10 cellular contexts compared by ENCODE assay signal in the genomic region with DNA sequence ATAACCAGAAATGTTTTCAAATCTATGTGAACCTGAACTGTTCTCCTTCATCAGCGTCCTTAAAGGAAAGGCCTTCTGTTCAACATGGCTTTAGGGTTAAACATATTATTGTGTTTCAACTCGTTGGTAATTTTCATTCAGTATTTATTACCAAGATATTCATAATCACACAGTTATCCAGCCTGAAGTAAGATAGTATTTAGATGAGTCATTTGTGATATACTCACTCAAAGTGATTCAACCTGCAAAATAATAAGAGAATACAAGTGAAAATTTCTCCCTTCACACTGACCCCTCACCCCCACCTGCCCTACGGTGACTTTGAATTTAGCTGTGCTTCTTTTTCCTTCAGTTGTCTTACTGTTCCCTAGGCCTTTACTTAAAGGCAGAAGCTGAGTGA. TPM values are rescaled to one million over a fixed set of nuclear protein-coding genes. Genes with fewer than 3 reads are reported as not detected.
DNase-seq lines count a peak whose midpoint lies in the region; ATAC-seq, FAIRE-seq and TF ChIP-seq lines count a peak whose summit lies in the region.
"Had no signal": no experiment of that assay in that cellular context is flagged by ENCODE, and none has a peak within 500 bp of the region (broad histone marks: within the 10 kb centered on the region; RNA-seq: fewer than 3 reads in every experiment).

No MANE protein-coding gene starts in this region.

- H3K27ac ChIP-seq in GM23248 = peak overlapping the region; percentile 83; the same call in 1 of the 2 replicates
- H3K27ac ChIP-seq in keratinocyte (ENCODE audit: control insufficient read depth, insufficient read depth, low read length) = peak overlapping the region; percentile 93
- no peak overlapping the region for H3K27ac ChIP-seq in MM.1S (ENCODE audit: low read length)

- peaks cover 20% of the 10 kb centered on the region; the same call in 1 of the 2 replicates for H3F3A ChIP-seq in GM23248 (ENCODE audit: insufficient read depth)
- 0 out of 2 replicates have a peak, but pooled peaks cover 6% of the 10 kb centered on the region for H3F3A ChIP-seq in MM.1S (ENCODE audit: insufficient read depth, low read length)

- peaks cover 67% of the 10 kb centered on the region for H3K36me3 Mint-ChIP-seq in activated T-helper 17 cell treated with anti-CD3 and anti-CD28 coated beads, Interleukin-2, amount 50 U/mL, for 72 hours (ENCODE audit: low read depth)

- 59 to 63% methylated on average over 3 of the region's 3 CpGs for WGBS in GM23248 (ENCODE audit: low coverage in 1 of 2, low lambda C conversion rate in 2 of 2, missing lambda C conversion rate in 2 of 2), 2 experiments

- DNase-seq in A172 (ENCODE audit: low spot score) = peak; percentile 38
- DNase-seq in GM23248 = peak; percentile 54
- DNase-seq in keratinocyte (ENCODE audit: low read depth, low spot score) = no peak
- DNase-seq in COR-L47 (lab: John Stamatoyannopoulos, UW) = no peak
- no peak for DNase-seq in MM.1S
- DNase-seq in NCI-H1694 (lab: John Stamatoyannopoulos, UW) = no peak
- DNase-seq in NCI-H187 treated with DMSO at 0.1 percent for 48 hours (lab: John Stamatoyannopoulos, UW) = no peak
- DNase-seq: C1 segment of cervical spinal cord, NCI-H2107 had no signal

- H3K27me3 ChIP-seq in GM23248 (replicated peaks; ENCODE audit: insufficient read depth) (no peaks in the 10 kb centered on the region), keratinocyte (ENCODE audit: control insufficient read depth, extremely low read depth, insufficient read depth, low read length) (no peaks in the 10 kb centered on the region), MM.1S (replicated peaks; ENCODE audit: insufficient read depth, low read length) (no peaks in the 10 kb centered on the region)

- no peak for FAIRE-seq in keratinocyte (lab: Jason Lieb, UNC)

- TF ChIP-seq CTCF in keratinocyte (optimal IDR thresholded peaks at IDR 0.05 in 1 of 3, IDR thresholded peaks at IDR 0.05 in 1 of 3, conservative IDR thresholded peaks at IDR 0.05 in 1 of 3; ENCODE audit: extremely low read depth in 1 of 3, insufficient read depth in 2 of 3, low read length in 3 of 3) (no peak), MM.1S (IDR thresholded peaks at IDR 0.05; ENCODE audit: low read length) (no peak)

- H3K36me3 ChIP-seq in GM23248 (ENCODE audit: low read depth) (peaks cover 4% of the 10 kb centered on the region), keratinocyte (ENCODE audit: control insufficient read depth in 2 of 2, extremely low read depth in 1 of 2, insufficient read depth in 2 of 2, low read length in 2 of 2) (peaks cover under 1 to 6% of the 10 kb centered on the region in 2 experiments), MM.1S (replicated peaks; ENCODE audit: insufficient read depth, low read length) (0 out of 2 replicates have a peak, but pooled peaks cover 5% of the 10 kb centered on the region)

- no peak overlapping the region for H3K4me3 ChIP-seq in GM23248
- peak overlapping the region in 2 of 3 experiments; percentile 33 to 45 for H3K4me3 ChIP-seq in keratinocyte (ENCODE audit: control insufficient read depth in 2 of 3, extremely low read depth in 1 of 3, insufficient read depth in 2 of 3, low read depth in 1 of 3, low read length in 3 of 3)
- no peak overlapping the region for H3K4me3 ChIP-seq in MM.1S (ENCODE audit: low read length)

- H3K9me1 ChIP-seq in keratinocyte (ENCODE audit: control insufficient read depth, extremely low read depth, insufficient read depth, low read length) = peaks cover 2% of the 10 kb centered on the region

- H3K27me3 Mint-ChIP-seq in activated T-helper 17 cell treated with anti-CD3 and anti-CD28 coated beads, Interleukin-2, amount 50 U/mL, for 72 hours = no peaks in the 10 kb centered on the region

- peak overlapping the region; percentile 99 for H3K27ac Mint-ChIP-seq in activated T-helper 17 cell treated with anti-CD3 and anti-CD28 coated beads, Interleukin-2, amount 50 U/mL, for 72 hours

- no peaks in the 10 kb centered on the region for H3K9me3 Mint-ChIP-seq in activated T-helper 17 cell treated with anti-CD3 and anti-CD28 coated beads, Interleukin-2, amount 50 U/mL, for 72 hours

- dilution Hi-C loops in keratinocyte (cut with MboI; ENCODE audit: extremely low pct_ligation_motif_present, low sequenced_read_pairs) = no loop called here

- in situ Hi-C loops in GM23248 (cut with MboI) = no loop called here

- H3K4me2 ChIP-seq in GM23248 (ENCODE audit: unreplicated experiment) (peak overlapping the region; percentile 86), keratinocyte (ENCODE audit: control insufficient read depth, extremely low read depth, insufficient read depth, low read depth, low read length) (peak overlapping the region; percentile 94), MM.1S (ENCODE audit: low read depth, low read length) (no peak overlapping the region)

- no peaks in the 10 kb centered on the region for H4K20me1 ChIP-seq in GM23248 (ENCODE audit: insufficient read depth)
- H4K20me1 ChIP-seq in keratinocyte (ENCODE audit: control insufficient read depth, extremely low read depth, insufficient read depth, low read length) = no peaks in the 10 kb centered on the region
- no peaks in the 10 kb centered on the region for H4K20me1 ChIP-seq in MM.1S (ENCODE audit: insufficient read depth, low read length)

- H3K4me3 Mint-ChIP-seq in activated T-helper 17 cell treated with anti-CD3 and anti-CD28 coated beads, Interleukin-2, amount 50 U/mL, for 72 hours = peak overlapping the region; percentile 99

- H3K9ac ChIP-seq in GM23248 (0 out of 2 replicates have a peak overlapping the region, but pooled peaks have one; percentile 10), keratinocyte (ENCODE audit: control insufficient read depth, extremely low read depth, insufficient read depth, low read length) (peak overlapping the region; percentile 94), MM.1S (ENCODE audit: low read length) (no peak overlapping the region)

- H3K79me2 ChIP-seq in GM23248 (ENCODE audit: insufficient read depth) = peaks cover 34% of the 10 kb centered on the region
- peaks cover 14% of the 10 kb centered on the region for H3K79me2 ChIP-seq in keratinocyte (ENCODE audit: control insufficient read depth, insufficient read depth, low read length)
- H3K79me2 ChIP-seq in MM.1S (ENCODE audit: low read length) = peaks cover 57% of the 10 kb centered on the region

- H3K9me3 ChIP-seq in GM23248 (ENCODE audit: low read depth) (no peaks in the 10 kb centered on the region), keratinocyte (ENCODE audit: control insufficient read depth, low read depth, low read length) (no peaks in the 10 kb centered on the region), MM.1S (replicated peaks; ENCODE audit: insufficient read depth, low read length) (no peaks in the 10 kb centered on the region)

- H2AFZ ChIP-seq in GM23248 = no peak overlapping the region
- H2AFZ ChIP-seq in keratinocyte (ENCODE audit: control insufficient read depth, low read length) = no peak overlapping the region
- H2AFZ ChIP-seq in MM.1S (ENCODE audit: low read length) = no peak overlapping the region

- H3K9me2 ChIP-seq in GM23248 (ENCODE audit: insufficient read depth) (no peaks in the 10 kb centered on the region), MM.1S (replicated peaks; ENCODE audit: insufficient read depth, low read length) (no peaks in the 10 kb centered on the region)

- no peak for ATAC-seq in activated T-helper 17 cell treated with anti-CD3 and anti-CD28 coated beads, Interleukin-2, amount 50 U/mL, for 72 hours (replicated peaks)

- H3K4me1 Mint-ChIP-seq in activated T-helper 17 cell treated with anti-CD3 and anti-CD28 coated beads, Interleukin-2, amount 50 U/mL, for 72 hours = peaks cover 51% of the 10 kb centered on the region

- H3K4me1 ChIP-seq in GM23248 (ENCODE audit: insufficient read depth) (peaks cover 28% of the 10 kb centered on the region), keratinocyte (ENCODE audit: control insufficient read depth, extremely low read depth, insufficient read depth, low read length) (peaks cover 46% of the 10 kb centered on the region), MM.1S (ENCODE audit: low read length) (peaks cover 20% of the 10 kb centered on the region; the same call in 1 of the 2 replicates)

RNA-seq across cellular contexts. Expression of a gene that starts 3.0 kb away (rescaled TPM):
- total RNA-seq in A172 (2014; rRNA removed; shearing (Covaris generic)) = 76.8 and 83.4 TPM in 2 replicates
- 32.6 and 46.5 TPM in 2 replicates for total RNA-seq in GM23248 (2014; rRNA removed; shearing (Covaris generic))
- polyA plus RNA-seq in GM23248 (2016; fragmentation: Nextera tagmentation; extraction: Ambion mirVana) = 21.7 and 22.4 TPM in 2 replicates
- 100 to 1,000 TPM; 112 to 130 TPM for total RNA-seq in activated T-helper 17 cell treated with anti-CD3 and anti-CD28 coated beads, Interleukin-2, amount 50 U/mL, for 72 hours
- polyA plus RNA-seq in keratinocyte = 14.9 to 24.7 TPM (median 23.4 TPM) in 3 replicates
- 50.9 TPM for polyA plus RNA-seq in keratinocyte (2011; ENCODE audit: low read depth)
- polyA plus RNA-seq in keratinocyte (2011; cell fraction: cytosol; rRNA removed) = 17.0 and 34.3 TPM in 2 replicates
- 24.0 and 32.8 TPM in 2 replicates for polyA plus RNA-seq in keratinocyte (2011; cell fraction: nucleus; rRNA removed)
- polyA plus RNA-seq in keratinocyte (2012; ENCODE audit: low replicate concordance) = 15.5 and 42.1 TPM in 2 replicates
- polyA minus RNA-seq in keratinocyte = 6.1 to 37.7 TPM (median 24.2 TPM) in 3 replicates
- polyA minus RNA-seq in keratinocyte (2011; cell fraction: cytosol; rRNA and poly(A)+ RNA removed) = 21.7 TPM
- 30.7 and 58.6 TPM in 2 replicates for polyA minus RNA-seq in keratinocyte (2011; cell fraction: nucleus; rRNA and poly(A)+ RNA removed)

RNA-seq across cellular contexts. Expression of a gene that starts 51.5 kb away (rescaled TPM):
- total RNA-seq in A172 (2014; rRNA removed; shearing (Covaris generic)) = not detected in 2 replicates
- total RNA-seq in GM23248 (2014; rRNA removed; shearing (Covaris generic)) = not detected in 2 replicates
- not detected in 2 replicates for polyA plus RNA-seq in GM23248 (2016; fragmentation: Nextera tagmentation; extraction: Ambion mirVana)
- 10 to 100 TPM in 1 of 2 donors, 1 to 10 TPM in 1; 7.6 to 28.4 TPM for total RNA-seq in activated T-helper 17 cell treated with anti-CD3 and anti-CD28 coated beads, Interleukin-2, amount 50 U/mL, for 72 hours
- polyA plus RNA-seq in keratinocyte = 0.49 to 3.9 TPM (median 0.80 TPM) in 3 replicates
- polyA plus RNA-seq in keratinocyte (2011; ENCODE audit: low read depth) = 6.1 TPM
- polyA plus RNA-seq in keratinocyte (2011; cell fraction: cytosol; rRNA removed) = 0.68 and 0.86 TPM in 2 replicates
- polyA plus RNA-seq in keratinocyte (2011; cell fraction: nucleus; rRNA removed) = 3.5 and 5.4 TPM in 2 replicates
- 0.44 and 6.7 TPM in 2 replicates for polyA plus RNA-seq in keratinocyte (2012; ENCODE audit: low replicate concordance)
- polyA minus RNA-seq in keratinocyte = 1.5 to 11.2 TPM (median 2.3 TPM) in 3 replicates
- 4.4 TPM for polyA minus RNA-seq in keratinocyte (2011; cell fraction: cytosol; rRNA and poly(A)+ RNA removed)
- 6.5 and 9.0 TPM in 2 replicates for polyA minus RNA-seq in keratinocyte (2011; cell fraction: nucleus; rRNA and poly(A)+ RNA removed)

Comparison
In these comparisons a context has a peak if more than half of its experiments do, and no peak if none do; other contexts are left out.
1. DNase-seq: peak in A172 (single experiment) and GM23248 (single experiment); none in keratinocyte (single experiment), COR-L47 (single experiment), MM.1S (single experiment), NCI-H1694 (single experiment) and NCI-H187 treated with DMSO at 0.1 percent for 48 hours (single experiment).
2. H3K4me3 ChIP-seq: peak in keratinocyte (2 of 3); none in GM23248 (single experiment) and MM.1S (single experiment).